In the genomic region with DNA sequence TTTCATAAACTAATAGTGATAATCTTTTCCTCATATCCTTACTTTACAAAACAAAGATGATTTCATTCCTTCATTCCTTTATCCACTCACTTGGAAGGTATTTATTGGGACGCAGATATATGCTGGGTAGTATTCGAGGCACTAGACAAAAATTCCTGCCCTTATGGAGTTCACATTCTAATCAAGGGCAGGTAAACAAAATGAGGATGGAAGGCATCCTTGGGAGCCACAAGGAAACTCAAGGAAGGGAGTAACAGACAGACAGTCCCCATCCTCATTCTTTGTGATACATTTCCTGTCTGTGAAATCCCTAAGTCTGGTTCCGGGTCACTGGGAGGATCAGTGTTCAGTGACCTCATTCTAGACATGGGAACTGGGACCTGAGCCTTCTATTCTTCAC, we compare ENCODE assay signal across 29 cellular contexts. TPM values are rescaled to one million over a fixed set of nuclear protein-coding genes. Genes with fewer than 3 reads are reported as not detected.
"Had no signal": no experiment of that assay in that cellular context is flagged by ENCODE, and none has a peak within 500 bp of the region (broad histone marks: within the 10 kb centered on the region; RNA-seq: fewer than 3 reads in every experiment).

No MANE protein-coding gene starts in this region.

- H3K4me1 ChIP-seq: foreskin keratinocyte, left ventricle myocardium inferior, lower lobe of right lung, psoas muscle, sigmoid colon, spleen, testis, tibial artery, upper lobe of left lung had no signal

- DNase-seq: cerebellar nuclear complex; cortex of kidney; effector CD4-positive, alpha-beta T cell; natural killer cell; sigmoid colon had no signal

- H3K79me2 ChIP-seq: hepatocyte had no signal

- FAIRE-seq: urothelium cell line had no signal

- H2AFZ ChIP-seq: hepatocyte had no signal

- H3K9me3 ChIP-seq: esophagus muscularis mucosa, gastroesophageal sphincter, heart left ventricle, left ventricle myocardium inferior, lower lobe of right lung, neutrophil, psoas muscle, sigmoid colon, spleen, testis, tibial artery, upper lobe of left lung had no signal

- H3K27ac ChIP-seq: dorsolateral prefrontal cortex, esophagus muscularis mucosa, foreskin keratinocyte, gastroesophageal sphincter, heart left ventricle, hepatocyte, left ventricle myocardium inferior, lower lobe of right lung, neutrophil, psoas muscle, sigmoid colon, spleen, testis, tibial artery, upper lobe of left lung had no signal

- H3K27me3 ChIP-seq: testis, upper lobe of left lung had no signal

- H3K36me3 ChIP-seq: esophagus muscularis mucosa, gastroesophageal sphincter, heart left ventricle, left ventricle myocardium inferior, lower lobe of right lung, neutrophil, sigmoid colon, spleen, tibial artery, upper lobe of left lung had no signal

- H3K4me2 ChIP-seq: hepatocyte had no signal

- ATAC-seq: stimulated activated naive CD8-positive, alpha-beta T cell treated with anti-CD3 and anti-CD28 coated beads, Interleukin-15, Interleukin-2, amounts not matched to agents 100 U/mL and 50 U/mL, for 24 hours had no signal

- H3K4me3 ChIP-seq: dorsolateral prefrontal cortex, esophagus muscularis mucosa, gastroesophageal sphincter, heart left ventricle, hepatocyte, left ventricle myocardium inferior, lower lobe of right lung, psoas muscle, sigmoid colon, spleen, testis, tibial artery, upper lobe of left lung had no signal

RNA-seq across cellular contexts. Expression of a gene that starts 45.2 kb away (rescaled TPM):
- total RNA-seq: epithelial cell of proximal tubule, fibroblast of lung, kidney epithelial cell, left ventricle myocardium inferior, lower lobe of right lung, mononuclear cell, natural killer cell, osteocyte, psoas muscle, renal cortical epithelial cell, right cardiac atrium, spleen had no signal
- polyA plus RNA-seq: fibroblast of lung, foreskin keratinocyte, heart left ventricle, neural cell, right cardiac atrium, spleen had no signal
